Comparison of ENCODE assay signal across 11 cellular contexts in the genomic region with DNA sequence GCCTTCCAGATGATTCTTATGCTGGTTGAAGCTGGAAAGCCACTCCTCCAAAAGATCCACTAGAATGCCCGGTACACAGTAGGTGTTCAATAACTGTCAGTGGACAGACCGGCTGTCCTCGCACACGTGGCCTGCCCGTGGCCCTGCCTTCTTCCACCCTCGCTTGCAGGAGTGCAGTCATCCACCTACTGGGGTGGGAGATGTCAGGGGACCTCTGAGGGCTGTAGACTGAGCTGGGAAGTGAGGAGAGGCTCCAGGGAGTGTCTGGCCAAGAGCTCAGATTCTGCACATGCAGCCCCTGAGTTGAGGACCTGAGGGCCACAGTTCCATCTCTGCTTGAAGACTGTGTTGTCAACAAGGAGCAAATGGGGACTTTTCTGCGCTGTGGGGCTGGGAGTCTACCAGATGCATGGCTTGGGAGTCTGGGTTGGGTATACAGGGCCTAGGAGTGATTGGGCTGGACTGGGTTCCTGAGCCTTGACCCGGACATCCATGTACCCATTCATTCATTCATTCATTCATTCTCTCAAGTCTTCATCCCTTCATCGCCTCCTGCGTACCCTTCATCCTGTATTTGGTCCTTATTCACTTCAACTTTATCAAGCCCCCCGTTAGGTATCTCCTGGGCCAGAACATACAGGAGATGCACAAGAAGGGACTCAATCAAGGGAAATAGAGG. TPM values are rescaled to one million over a fixed set of nuclear protein-coding genes. Genes with fewer than 3 reads are reported as not detected.
DNase-seq lines count a peak whose midpoint lies in the region; ATAC-seq and TF ChIP-seq lines count a peak whose summit lies in the region.
"Had no signal": no experiment of that assay in that cellular context is flagged by ENCODE, and none has a peak within 500 bp of the region (broad histone marks: within the 10 kb centered on the region; RNA-seq: fewer than 3 reads in every experiment).

No MANE protein-coding gene starts in this region.

- peak overlapping the region; percentile 94 for H3K27ac Mint-ChIP-seq in activated naive CD8-positive, alpha-beta T cell treated with anti-CD3 and anti-CD28 coated beads for 36 hours
- peak overlapping the region in 8 of 10 donors; percentile 43 to 89 (median 76) for H3K27ac Mint-ChIP-seq in naive thymus-derived CD8-positive, alpha-beta T cell
- no peak overlapping the region for H3K27ac Mint-ChIP-seq in type B pancreatic cell

- no peak for TF ChIP-seq CTCF in left ventricle myocardium inferior (IDR thresholded peaks at IDR 0.05; ENCODE audit: borderline replicate concordance)
- no peak for TF ChIP-seq CTCF in type B pancreatic cell (conservative IDR thresholded peaks at IDR 0.05)

- no peak overlapping the region for H3K4me3 Mint-ChIP-seq in activated naive CD8-positive, alpha-beta T cell treated with anti-CD3 and anti-CD28 coated beads for 36 hours
- H3K4me3 Mint-ChIP-seq in naive thymus-derived CD8-positive, alpha-beta T cell, result peak overlapping the region in 3 of 10 donors; percentile 49 to 67 (median 64)
- no peak overlapping the region for H3K4me3 Mint-ChIP-seq in type B pancreatic cell

- peaks cover 3% of the 10 kb centered on the region for H3K36me3 Mint-ChIP-seq in activated naive CD8-positive, alpha-beta T cell treated with anti-CD3 and anti-CD28 coated beads for 36 hours
- no peaks in the 10 kb centered on the region for H3K36me3 Mint-ChIP-seq in naive thymus-derived CD8-positive, alpha-beta T cell
- H3K36me3 Mint-ChIP-seq in type B pancreatic cell, result no peaks in the 10 kb centered on the region

- DNase-seq in left ventricle myocardium inferior (no peak), cardiac septum (ENCODE audit: low spot score) (no peak), NCI-H1694 (lab: John Stamatoyannopoulos, UW) (no peak), type B pancreatic cell (ENCODE audit: extremely low spot score, unreplicated experiment) (no peak)
- DNase-seq in activated naive CD8-positive, alpha-beta T cell treated with anti-CD3 and anti-CD28 coated beads for 36 hours, result no peak
- DNase-seq in naive thymus-derived CD8-positive, alpha-beta T cell, result no peak
- no peak for DNase-seq in stimulated activated CD4-positive, alpha-beta T cell treated with anti-CD3 and anti-CD28 coated beads, Interleukin-15, amount 100 ng/mL, for 24 hours
- DNase-seq: NCI-H345 had no signal

- H3K9me3 Mint-ChIP-seq in activated naive CD8-positive, alpha-beta T cell treated with anti-CD3 and anti-CD28 coated beads for 36 hours, result peaks cover 2% of the 10 kb centered on the region
- peaks cover 0 to 1% (median 0%) of the 10 kb centered on the region in 9 donors for H3K9me3 Mint-ChIP-seq in naive thymus-derived CD8-positive, alpha-beta T cell
- H3K9me3 Mint-ChIP-seq in type B pancreatic cell, result no peaks in the 10 kb centered on the region

- H3K9me3 ChIP-seq in left ventricle myocardium inferior (replicated peaks), result no peaks in the 10 kb centered on the region
- H3K9me3 ChIP-seq: BE2C had no signal

- POLR2A ChIA-PET in naive thymus-derived CD8-positive, alpha-beta T cell (lab: Charles Lee), result interaction anchor here (0.6 to 5.5 kb wide), 5 partner anchors 9 to 39 kb away, joined by 4 to 77 read pairs (median 5); no protein-coding TSS in a partner anchor

- peaks cover 45% of the 10 kb centered on the region for H3K4me1 ChIP-seq in left ventricle myocardium inferior
- H3K4me1 ChIP-seq: parathyroid adenoma had no signal

- no peaks in the 10 kb centered on the region for H3K27me3 Mint-ChIP-seq in activated naive CD8-positive, alpha-beta T cell treated with anti-CD3 and anti-CD28 coated beads for 36 hours
- no peaks in the 10 kb centered on the region for H3K27me3 Mint-ChIP-seq in naive thymus-derived CD8-positive, alpha-beta T cell
- H3K27me3 Mint-ChIP-seq in type B pancreatic cell, result peaks cover 19% of the 10 kb centered on the region

- H3K27ac ChIP-seq in left ventricle myocardium inferior (replicated peaks), result peak overlapping the region; percentile 84
- H3K27ac ChIP-seq: parathyroid adenoma had no signal

- intact Hi-C loops in left ventricle myocardium inferior (cut with micrococcal nuclease) (no loop called here), cardiac septum (cut with DNase I) (no loop called here)

- no peaks in the 10 kb centered on the region for H3K36me3 ChIP-seq in left ventricle myocardium inferior
- H3K36me3 ChIP-seq: BE2C had no signal

- H3K4me1 Mint-ChIP-seq in activated naive CD8-positive, alpha-beta T cell treated with anti-CD3 and anti-CD28 coated beads for 36 hours, result peaks cover 62% of the 10 kb centered on the region
- peaks cover 31 to 78% (median 64%) of the 10 kb centered on the region in 4 donors for H3K4me1 Mint-ChIP-seq in naive thymus-derived CD8-positive, alpha-beta T cell
- H3K4me1 Mint-ChIP-seq in type B pancreatic cell (ENCODE audit: unreplicated experiment), result peaks cover 14% of the 10 kb centered on the region

- ATAC-seq in naive thymus-derived CD8-positive, alpha-beta T cell, result no peak
- no peak for ATAC-seq in HG02885 (IDR thresholded peaks at IDR 0.05; ENCODE audit: poor library complexity, unreplicated experiment)

- peaks cover 14% of the 10 kb centered on the region for H3K27me3 ChIP-seq in left ventricle myocardium inferior (ENCODE audit: low read depth)

- no peak overlapping the region for H3K4me3 ChIP-seq in left ventricle myocardium inferior

RNA-seq across cellular contexts. Expression of a gene that starts 4.2 kb away (rescaled TPM):
- total RNA-seq in left ventricle myocardium inferior (16.2 TPM), cardiac septum (15.5 TPM), type B pancreatic cell (ENCODE audit: low replicate concordance) (2.4 and 3.3 TPM in 2 replicates)
- 100 to 1,000 TPM; 187 to 193 TPM for total RNA-seq in activated naive CD8-positive, alpha-beta T cell treated with anti-CD3 and anti-CD28 coated beads for 36 hours
- total RNA-seq in naive thymus-derived CD8-positive, alpha-beta T cell, result 10 to 100 TPM; 16.5 to 18.4 TPM
- 10 to 100 TPM; 19.7 to 64.6 (median 21.8) TPM for polyA plus RNA-seq in naive thymus-derived CD8-positive, alpha-beta T cell

Comparison
In these comparisons a context has a peak if more than half of its experiments do, and no peak if none do; other contexts are left out.
1. RNA of a gene that starts 4.2 kb away (total RNA-seq): 187 to 193 TPM in activated naive CD8-positive, alpha-beta T cell treated with anti-CD3 and anti-CD28 coated beads for 36 hours; 16.5 to 18.4 TPM in naive thymus-derived CD8-positive, alpha-beta T cell, 16.2 TPM in left ventricle myocardium inferior (single experiment), 15.5 TPM in cardiac septum (single experiment) and 2.4 to 3.3 TPM in type B pancreatic cell; every median in the first group is over 4 times any median in the second.